Comparison of ENCODE assay signal across 36 cellular contexts in genomic region chr3:184502123-184502667, GRCh38. TPM values are rescaled to one million over a fixed set of nuclear protein-coding genes. Genes with fewer than 3 reads are reported as not detected.
"Had no signal": no experiment of that assay in that cellular context is flagged by ENCODE, and none has a peak within 500 bp of the region (broad histone marks: within the 10 kb centered on the region; RNA-seq: fewer than 3 reads in every experiment).

No MANE protein-coding gene starts in this region.

- H3K9me3 ChIP-seq: body of pancreas had no signal

- ATAC-seq: activated naive CD4-positive, alpha-beta T cell treated with anti-CD3 and anti-CD28 coated beads, Interleukin-2, amount 50 U/mL, for 72 hours; activated naive CD8-positive, alpha-beta T cell treated with anti-CD3 and anti-CD28 coated beads, Interleukin-2, amount 50 U/mL, for 24 hours; activated T-cell treated with anti-CD3 and anti-CD28 coated beads, Interleukin-2, amount 50 U/mL, for 72 hours; activated T-helper 17 cell treated with anti-CD3 and anti-CD28 coated beads, Interleukin-2, amount 50 U/mL, for 72 hours; body of pancreas had no signal

- H3K27me3 ChIP-seq: ascending aorta, body of pancreas had no signal

- H3K27ac ChIP-seq: adrenal gland, ascending aorta, body of pancreas, brain microvascular endothelial cell, cardiac muscle cell had no signal

- H3K4me3 ChIP-seq: adrenal gland, ascending aorta, body of pancreas, cardiac muscle cell had no signal

- H3K4me3 Mint-ChIP-seq: activated naive CD4-positive, alpha-beta T cell treated with anti-CD3 and anti-CD28 coated beads for 36 hours; activated naive CD4-positive, alpha-beta T cell treated with anti-CD3 and anti-CD28 coated beads, Interleukin-2, amount 10 ng/mL, durations not matched to agents 7 days and 5 days; activated naive CD4-positive, alpha-beta T cell treated with anti-CD3 and anti-CD28 coated beads, Interleukin-2, amount 50 U/mL, for 24 hours; activated naive CD8-positive, alpha-beta T cell; activated naive CD8-positive, alpha-beta T cell treated with anti-CD3 and anti-CD28 coated beads for 36 hours; activated naive CD8-positive, alpha-beta T cell treated with anti-CD3 and anti-CD28 coated beads, Interleukin-2, amount 10 ng/mL, durations not matched to agents 7 days and 5 days; activated naive CD8-positive, alpha-beta T cell treated with anti-CD3 and anti-CD28 coated beads, Interleukin-2, amount 50 U/mL, for 24 hours; activated T-cell treated with anti-CD3 and anti-CD28 coated beads, Interleukin-2, amount 50 U/mL, for 24 hours; activated T-cell treated with anti-CD3 and anti-CD28 coated beads, Interleukin-2, amount 50 U/mL, for 72 hours; activated T-helper 1 cell treated with anti-CD3 and anti-CD28 coated beads, Interleukin-12 subunit alpha, Interleukin-12 subunit beta, Interleukin-2, Interleukin-4 antibody, amounts not matched to agents 30 ng/mL and 10 ng/mL and 1 ng/mL, durations not matched to agents 14 hours and 24 hours and 36 hours; activated T-helper 17 cell treated with anti-CD3 and anti-CD28 coated beads, Interleukin-2, amount 50 U/mL, for 72 hours; brain; central memory CD8-positive, alpha-beta T cell had no signal

- H3K36me3 Mint-ChIP-seq: activated naive CD4-positive, alpha-beta T cell treated with anti-CD3 and anti-CD28 coated beads, Interleukin-2, amount 10 ng/mL, durations not matched to agents 7 days and 5 days; activated naive CD8-positive, alpha-beta T cell; activated naive CD8-positive, alpha-beta T cell treated with anti-CD3 and anti-CD28 coated beads for 36 hours; activated naive CD8-positive, alpha-beta T cell treated with anti-CD3 and anti-CD28 coated beads, Interleukin-2, amount 10 ng/mL, durations not matched to agents 7 days and 5 days had no signal

- H3K36me3 ChIP-seq: adrenal gland, ascending aorta, brain microvascular endothelial cell, cardiac muscle cell had no signal

- H3K9me3 Mint-ChIP-seq: activated naive CD8-positive, alpha-beta T cell treated with anti-CD3 and anti-CD28 coated beads for 36 hours; activated naive CD8-positive, alpha-beta T cell treated with anti-CD3 and anti-CD28 coated beads, Interleukin-2, amount 10 ng/mL, durations not matched to agents 7 days and 5 days; activated T-cell treated with anti-CD3 and anti-CD28 coated beads, Interleukin-2, amount 50 U/mL, for 72 hours had no signal

- H3K27ac Mint-ChIP-seq: activated naive CD4-positive, alpha-beta T cell treated with anti-CD3 and anti-CD28 coated beads for 36 hours; activated naive CD4-positive, alpha-beta T cell treated with anti-CD3 and anti-CD28 coated beads, Interleukin-2, amount 10 ng/mL, durations not matched to agents 7 days and 5 days; activated naive CD4-positive, alpha-beta T cell treated with anti-CD3 and anti-CD28 coated beads, Interleukin-2, amount 50 U/mL, for 24 hours; activated naive CD4-positive, alpha-beta T cell treated with anti-CD3 and anti-CD28 coated beads, Interleukin-2, amount 50 U/mL, for 72 hours; activated naive CD8-positive, alpha-beta T cell; activated naive CD8-positive, alpha-beta T cell treated with anti-CD3 and anti-CD28 coated beads for 36 hours; activated naive CD8-positive, alpha-beta T cell treated with anti-CD3 and anti-CD28 coated beads, Interleukin-2, amount 10 ng/mL, durations not matched to agents 7 days and 5 days; activated naive CD8-positive, alpha-beta T cell treated with anti-CD3 and anti-CD28 coated beads, Interleukin-2, amount 50 U/mL, for 24 hours; activated T-cell treated with anti-CD3 and anti-CD28 coated beads, Interleukin-2, amount 50 U/mL, for 24 hours; activated T-cell treated with anti-CD3 and anti-CD28 coated beads, Interleukin-2, amount 50 U/mL, for 72 hours; activated T-helper 1 cell treated with anti-CD3 and anti-CD28 coated beads, Interleukin-12 subunit alpha, Interleukin-12 subunit beta, Interleukin-2, Interleukin-4 antibody, amounts not matched to agents 30 ng/mL and 10 ng/mL and 1 ng/mL, durations not matched to agents 14 hours and 24 hours and 36 hours; activated T-helper 17 cell treated with anti-CD3 and anti-CD28 coated beads, Interleukin-2, amount 50 U/mL, for 72 hours; activated T-helper 2 cell treated with anti-CD3 and anti-CD28 coated beads, Interferon-gamma antibody, Interleukin-2, Interleukin-4, amounts not matched to agents 10 μg/mL and 5 μg/mL and 100 μg/mL, durations not matched to agents 14 hours and 24 hours and 36 hours; brain had no signal

- H3K4me1 ChIP-seq: adrenal gland, ascending aorta, body of pancreas had no signal

- H3K4me1 Mint-ChIP-seq: activated naive CD4-positive, alpha-beta T cell treated with anti-CD3 and anti-CD28 coated beads, Interleukin-2, amount 10 ng/mL, durations not matched to agents 7 days and 5 days; activated naive CD4-positive, alpha-beta T cell treated with anti-CD3 and anti-CD28 coated beads, Interleukin-2, amount 50 U/mL, for 24 hours; activated naive CD8-positive, alpha-beta T cell treated with anti-CD3 and anti-CD28 coated beads for 36 hours; activated naive CD8-positive, alpha-beta T cell treated with anti-CD3 and anti-CD28 coated beads, Interleukin-2, amount 10 ng/mL, durations not matched to agents 7 days and 5 days; activated naive CD8-positive, alpha-beta T cell treated with anti-CD3 and anti-CD28 coated beads, Interleukin-2, amount 50 U/mL, for 24 hours; activated T-helper 17 cell treated with anti-CD3 and anti-CD28 coated beads, Interleukin-2, amount 50 U/mL, for 72 hours; central memory CD8-positive, alpha-beta T cell had no signal

- DNase-seq: activated effector memory CD4-positive, alpha-beta T cell treated with anti-CD3 and anti-CD28 coated beads, Interleukin-2, amount 50 U/mL, for 16 hours; activated effector memory CD4-positive, alpha-beta T cell treated with Interleukin-2 at 50 U/mL for 16 hours; activated gamma-delta T cell; activated gamma-delta T cell treated with Interleukin-2 at 50 U/mL for 16 hours; activated naive CD4-positive, alpha-beta T cell; activated naive CD4-positive, alpha-beta T cell treated with anti-CD3 and anti-CD28 coated beads for 36 hours; activated naive CD4-positive, alpha-beta T cell treated with anti-CD3 and anti-CD28 coated beads, Interleukin-2, amount 10 ng/mL, durations not matched to agents 7 days and 5 days; activated naive CD4-positive, alpha-beta T cell treated with anti-CD3 and anti-CD28 coated beads, Interleukin-2, amount 50 U/mL, for 16 hours; activated naive CD4-positive, alpha-beta T cell treated with Interleukin-2 at 50 U/mL for 16 hours; activated naive CD8-positive, alpha-beta T cell treated with anti-CD3 and anti-CD28 coated beads for 36 hours; activated naive CD8-positive, alpha-beta T cell treated with anti-CD3 and anti-CD28 coated beads, Interleukin-2, amount 10 ng/mL, durations not matched to agents 7 days and 5 days; activated naive CD8-positive, alpha-beta T cell treated with anti-CD3 and anti-CD28 coated beads, Interleukin-2, amount 50 U/mL, for 24 hours; activated T-cell treated with anti-CD3 and anti-CD28 coated beads, Interleukin-2, amount 50 U/mL, for 1 hour; activated T-cell treated with anti-CD3 and anti-CD28 coated beads, Interleukin-2, amount 50 U/mL, for 24 hours; activated T-cell treated with anti-CD3 and anti-CD28 coated beads, Interleukin-2, amount 50 U/mL, for 48 hours; activated T-cell treated with anti-CD3 and anti-CD28 coated beads, Interleukin-2, amount 50 U/mL, for 72 hours; adrenal gland; amniotic stem cell; amygdala; anterior cingulate cortex; aorta; body of pancreas; brain microvascular endothelial cell; caudate nucleus; central memory CD4-positive, alpha-beta T cell; cerebellar nuclear complex had no signal

RNA-seq across cellular contexts. Expression of gene EPHB3, which starts 59.4 kb away (rescaled TPM):
- total RNA-seq: activated naive CD4-positive, alpha-beta T cell treated with anti-CD3 and anti-CD28 coated beads for 36 hours; activated T-helper 2 cell treated with anti-CD3 and anti-CD28 coated beads, Interferon-gamma antibody, Interleukin-2, Interleukin-4, amounts not matched to agents 10 μg/mL and 5 μg/mL and 100 μg/mL, durations not matched to agents 14 hours and 24 hours and 36 hours had no signal
